In genomic region chr4:138665851-138666250, GRCh38 we compare ENCODE assay signal across 31 cellular contexts.
"Had no signal": no experiment of that assay in that cellular context is flagged by ENCODE, and none has a peak within 500 bp of the region (broad histone marks: within the 10 kb centered on the region; RNA-seq: fewer than 3 reads in every experiment).

No MANE protein-coding gene starts in this region.

- H3K27me3 Mint-ChIP-seq: activated CD4-positive, alpha-beta T cell treated with anti-CD3 and anti-CD28 coated beads, Interleukin-2, amount 10 ng/mL, durations not matched to agents 24 days and 14 days had no signal

- H3K4me1 Mint-ChIP-seq: activated CD4-positive, alpha-beta T cell treated with anti-CD3 and anti-CD28 coated beads, Interleukin-2, amount 10 ng/mL, durations not matched to agents 24 days and 14 days; activated naive CD8-positive, alpha-beta T cell treated with anti-CD3 and anti-CD28 coated beads for 36 hours; activated T-helper 17 cell treated with anti-CD3 and anti-CD28 coated beads, Interleukin-2, amount 50 U/mL, for 72 hours had no signal

- H3K27ac Mint-ChIP-seq: activated CD4-positive, alpha-beta T cell treated with anti-CD3 and anti-CD28 coated beads, Interleukin-2, amount 10 ng/mL, durations not matched to agents 24 days and 14 days; activated CD8-positive, alpha-beta T cell treated with anti-CD3 and anti-CD28 coated beads for 36 hours; activated naive CD8-positive, alpha-beta T cell treated with anti-CD3 and anti-CD28 coated beads for 36 hours; activated T-cell treated with anti-CD3 and anti-CD28 coated beads, Interleukin-2, amount 50 U/mL, for 72 hours; activated T-helper 17 cell treated with anti-CD3 and anti-CD28 coated beads, Interleukin-2, amount 50 U/mL, for 72 hours; T-helper 1 cell treated with Interleukin-12 subunit alpha and Interleukin-12 subunit beta and Interleukin-4 antibody, amounts not matched to agents 30 μg/mL and 1 μg/mL, for 36 hours; T-helper 2 cell treated with Interferon-gamma antibody and Interleukin-4, amounts not matched to agents 5 μg/mL and 100 μg/mL, for 36 hours had no signal

- H3K4me3 ChIP-seq: MG63, SJSA1 had no signal

- DNase-seq: activated CD4-positive, alpha-beta T cell treated with anti-CD3 and anti-CD28 coated beads, Interleukin-2, amount 10 ng/mL, durations not matched to agents 24 days and 14 days; activated CD4-positive, alpha-beta T cell treated with anti-CD3 and anti-CD28 coated beads, Interleukin-2, amount 50 U/mL, for 4 hours; activated CD8-positive, alpha-beta T cell treated with anti-CD3 and anti-CD28 coated beads for 36 hours; activated effector memory CD4-positive, alpha-beta T cell treated with anti-CD3 and anti-CD28 coated beads, Interleukin-2, amount 50 U/mL, for 16 hours; activated naive CD4-positive, alpha-beta T cell; activated naive CD4-positive, alpha-beta T cell treated with anti-CD3 and anti-CD28 coated beads, Interleukin-2, amount 50 U/mL, for 16 hours; activated naive CD8-positive, alpha-beta T cell treated with anti-CD3 and anti-CD28 coated beads for 36 hours; activated T-cell treated with anti-CD3 and anti-CD28 coated beads, Interleukin-2, amount 50 U/mL, for 1 hour; activated T-cell treated with anti-CD3 and anti-CD28 coated beads, Interleukin-2, amount 50 U/mL, for 72 hours; amniotic stem cell; aorta; brain microvascular endothelial cell; central memory CD4-positive, alpha-beta T cell; Kasumi-1; KG1; MG63; NCI-H1048; NCI-H1436 treated with DMSO at 0.1 percent for 48 hours; NCI-H2029; NCI-H2107; NCI-H510A treated with DMSO at 0.1 percent for 48 hours; NCI-H526 treated with DMSO at 0.1 percent for 48 hours; NCI-H774; SHP77; SK-N-SH had no signal

- H3K4me3 Mint-ChIP-seq: activated CD4-positive, alpha-beta T cell treated with anti-CD3 and anti-CD28 coated beads, Interleukin-2, amount 10 ng/mL, durations not matched to agents 24 days and 14 days; activated CD8-positive, alpha-beta T cell treated with anti-CD3 and anti-CD28 coated beads for 36 hours; activated naive CD8-positive, alpha-beta T cell treated with anti-CD3 and anti-CD28 coated beads for 36 hours; activated T-cell treated with anti-CD3 and anti-CD28 coated beads, Interleukin-2, amount 50 U/mL, for 72 hours; activated T-helper 17 cell treated with anti-CD3 and anti-CD28 coated beads, Interleukin-2, amount 50 U/mL, for 72 hours; T-helper 1 cell treated with Interleukin-12 subunit alpha and Interleukin-12 subunit beta and Interleukin-4 antibody, amounts not matched to agents 30 μg/mL and 1 μg/mL, for 36 hours; T-helper 2 cell treated with Interferon-gamma antibody and Interleukin-4, amounts not matched to agents 5 μg/mL and 100 μg/mL, for 36 hours had no signal

- H3K36me3 ChIP-seq: brain microvascular endothelial cell, MG63, SJSA1 had no signal

- H3K9me3 ChIP-seq: MG63, SJSA1, SK-N-SH had no signal

- H3K9me3 Mint-ChIP-seq: activated CD4-positive, alpha-beta T cell treated with anti-CD3 and anti-CD28 coated beads, Interleukin-2, amount 10 ng/mL, durations not matched to agents 24 days and 14 days; activated CD8-positive, alpha-beta T cell treated with anti-CD3 and anti-CD28 coated beads for 36 hours; activated naive CD8-positive, alpha-beta T cell treated with anti-CD3 and anti-CD28 coated beads for 36 hours; activated T-cell treated with anti-CD3 and anti-CD28 coated beads, Interleukin-2, amount 50 U/mL, for 72 hours; activated T-helper 17 cell treated with anti-CD3 and anti-CD28 coated beads, Interleukin-2, amount 50 U/mL, for 72 hours; T-helper 1 cell treated with Interleukin-12 subunit alpha and Interleukin-12 subunit beta and Interleukin-4 antibody, amounts not matched to agents 30 μg/mL and 1 μg/mL, for 36 hours; T-helper 2 cell treated with Interferon-gamma antibody and Interleukin-4, amounts not matched to agents 5 μg/mL and 100 μg/mL, for 36 hours had no signal

- ATAC-seq: activated CD8-positive, alpha-beta T cell treated with anti-CD3 and anti-CD28 coated beads for 36 hours; activated T-cell treated with anti-CD3 and anti-CD28 coated beads, Interleukin-2, amount 50 U/mL, for 72 hours; activated T-helper 17 cell treated with anti-CD3 and anti-CD28 coated beads, Interleukin-2, amount 50 U/mL, for 72 hours; Panc1 had no signal

- FAIRE-seq: TTC549 had no signal

- H3K9ac ChIP-seq: SK-N-SH had no signal

- H3K27ac ChIP-seq: brain microvascular endothelial cell, SJSA1 had no signal

- H3K36me3 Mint-ChIP-seq: activated naive CD8-positive, alpha-beta T cell treated with anti-CD3 and anti-CD28 coated beads for 36 hours had no signal

- H3K4me2 ChIP-seq: SK-N-SH had no signal

- H3K27me3 ChIP-seq: brain microvascular endothelial cell, MG63, SJSA1 had no signal
